10 cellular contexts compared by ENCODE assay signal in the genomic region with DNA sequence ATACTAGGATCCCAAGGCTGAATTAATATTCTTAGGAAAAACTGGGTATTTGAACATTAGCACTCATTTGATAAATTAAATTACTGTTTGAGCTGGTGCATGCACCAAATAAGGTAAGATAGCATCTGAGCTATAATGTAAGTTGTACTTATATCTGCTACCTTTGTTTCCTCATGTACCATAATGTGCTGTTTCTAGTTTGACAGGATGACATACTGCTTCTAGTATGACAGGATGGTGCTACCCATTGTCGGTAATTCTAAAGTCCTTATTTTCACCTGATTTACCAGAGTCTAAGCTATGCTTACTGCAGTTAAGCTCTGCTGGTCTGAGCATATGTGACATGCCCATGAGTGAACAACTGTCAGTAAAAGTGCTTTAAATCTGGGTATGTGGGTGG.
"Had no signal": no experiment of that assay in that cellular context is flagged by ENCODE, and none has a peak within 500 bp of the region (broad histone marks: within the 10 kb centered on the region; RNA-seq: fewer than 3 reads in every experiment).

No MANE protein-coding gene starts in this region.

- H3K27ac Mint-ChIP-seq: HFFc6, IgD-negative memory B cell had no signal

- H3K4me3 ChIP-seq: GM23248, HAP-1 had no signal

- H2AFZ ChIP-seq: GM23248 had no signal

- H3K9ac ChIP-seq: GM23248 had no signal

- ATAC-seq: HCT116, HepG2 had no signal

- H3K36me3 ChIP-seq: HAP-1 had no signal

- H3K27ac ChIP-seq: GM23248, HL-60 had no signal

- H3K9me3 ChIP-seq: HAP-1 had no signal

- DNase-seq: GM23248, GOT3, H7, HFFc6, KBM-7 had no signal

- H3K36me3 Mint-ChIP-seq: IgD-negative memory B cell had no signal
